ENCODE assay signal across 12 cellular contexts in genomic region chr1:36257375-36257767, GRCh38. TPM values are rescaled to one million over a fixed set of nuclear protein-coding genes. Genes with fewer than 3 reads are reported as not detected.
DNase-seq lines count a peak whose midpoint lies in the region; ATAC-seq and TF ChIP-seq lines count a peak whose summit lies in the region.
"Had no signal": no experiment of that assay in that cellular context is flagged by ENCODE, and none has a peak within 500 bp of the region (broad histone marks: within the 10 kb centered on the region; RNA-seq: fewer than 3 reads in every experiment).

No MANE protein-coding gene starts in this region.

- H3K4me3 ChIP-seq in GM23338 (no peak overlapping the region), adrenal gland (no peak overlapping the region), mucosa of descending colon (no peak overlapping the region)
- H3K4me3 ChIP-seq: thoracic aorta had no signal

- peaks cover 16% of the 10 kb centered on the region for H3K36me3 ChIP-seq in GM23338 (ENCODE audit: insufficient read depth)
- H3K36me3 ChIP-seq in adrenal gland (replicated peaks in 1 of 2): peaks cover 0 to 24% of the 10 kb centered on the region in 2 donors
- peaks cover 3% of the 10 kb centered on the region for H3K36me3 ChIP-seq in mucosa of descending colon (ENCODE audit: low read depth)

- H3K27ac ChIP-seq in GM23338 (ENCODE audit: low read depth): peak overlapping the region; percentile 79
- peak overlapping the region in 3 of 5 donors; percentile 34 to 46 (median 35) for H3K27ac ChIP-seq in adrenal gland
- H3K27ac ChIP-seq: thoracic aorta had no signal

- H3K9me3 ChIP-seq in adrenal gland (replicated peaks in 1 of 3) (no peaks in the 10 kb centered on the region), mucosa of descending colon (no peaks in the 10 kb centered on the region)
- H3K9me3 ChIP-seq: thoracic aorta had no signal

- peaks cover 62% of the 10 kb centered on the region for H4K20me1 ChIP-seq in GM23338 (replicated peaks; ENCODE audit: insufficient read depth)

- H3K4me3 Mint-ChIP-seq in CD14-positive monocyte: no peak overlapping the region
- H3K4me3 Mint-ChIP-seq in GM23338: peak overlapping the region; percentile 0; the same call in 1 of the 3 replicates

- H3K4me1 ChIP-seq in GM23338 (ENCODE audit: insufficient read depth) (peaks cover 6% of the 10 kb centered on the region; the same call in 1 of the 2 replicates), adrenal gland (replicated peaks in 1 of 2) (peaks cover 12 to 50% of the 10 kb centered on the region in 2 donors), mucosa of descending colon (ENCODE audit: low read depth) (peaks cover 23% of the 10 kb centered on the region)

- peaks cover 0 to 2% (median 0%) of the 10 kb centered on the region in 7 donors for H3K9me3 Mint-ChIP-seq in CD14-positive monocyte
- H3K9me3 Mint-ChIP-seq in GM23338: no peaks in the 10 kb centered on the region

- TF ChIP-seq CTCF in CD14-positive monocyte (IDR thresholded peaks at IDR 0.05) (no peak), GM23338 (conservative IDR thresholded peaks at IDR 0.05; ENCODE audit: low read depth in 2 of 2) (no peak), adrenal gland (IDR thresholded peaks at IDR 0.05) (no peak), mucosa of descending colon (IDR thresholded peaks at IDR 0.05) (no peak)

- no peak for TF ChIP-seq POLR2A in adrenal gland (IDR thresholded peaks at IDR 0.05)

- H3K27me3 Mint-ChIP-seq in CD14-positive monocyte (ENCODE audit: low read depth in 3 of 3) (no peaks in the 10 kb centered on the region), GM23338 (ENCODE audit: insufficient read depth, low read depth, poor library complexity) (peaks cover 5% of the 10 kb centered on the region)

- H3K27ac Mint-ChIP-seq in CD14-positive monocyte (peak overlapping the region in 4 of 7 donors; percentile 26 to 47 (median 37)), GM23338 (peak overlapping the region; percentile 83)

- H3K36me3 Mint-ChIP-seq in CD14-positive monocyte (peaks cover 43 to 63% of the 10 kb centered on the region in 2 donors), GM23338 (ENCODE audit: low read depth) (peaks cover 33% of the 10 kb centered on the region)

- peak; percentile 53 for ATAC-seq in GM23338
- ATAC-seq in mucosa of descending colon: peak; percentile 29
- no peak for ATAC-seq in GM21723 (IDR thresholded peaks at IDR 0.05; ENCODE audit: unreplicated experiment)
- no peak for ATAC-seq in HG02938 (IDR thresholded peaks at IDR 0.05; ENCODE audit: unreplicated experiment)

- H3K27me3 ChIP-seq in GM23338 (ENCODE audit: insufficient read depth) (no peaks in the 10 kb centered on the region), adrenal gland (no peaks in the 10 kb centered on the region)

- DNase-seq in CD14-positive monocyte (ENCODE audit: low spot score) (no peak), GM23338 (ENCODE audit: low spot score) (peak; percentile 23), adrenal gland (peak in 4 of 7 donors; percentile 29 to 52 (median 46)), mucosa of descending colon (no peak), D341Med (ENCODE audit: low spot score) (no peak)
- no peak for DNase-seq in activated effector memory CD4-positive, alpha-beta T cell treated with Interleukin-2 at 50 U/mL for 16 hours
- DNase-seq: GDM1, NCI-H1436 treated with DMSO at 0.1 percent for 48 hours, SIG-M5 had no signal

- 68 to 85% (median 81%) methylated on average over 2 of the region's 2 CpGs for WGBS in adrenal gland, 4 donors

- H3F3A ChIP-seq in GM23338 (replicated peaks; ENCODE audit: low read depth): no peaks in the 10 kb centered on the region; the same call in 1 of the 2 replicates

- H3K4me2 ChIP-seq in GM23338: peak overlapping the region; percentile 42; the same call in 1 of the 2 replicates

- H3K79me2 ChIP-seq in GM23338 (replicated peaks; ENCODE audit: insufficient read depth): peaks cover 98% of the 10 kb centered on the region

- H3K9me2 ChIP-seq in GM23338 (ENCODE audit: insufficient read depth): no peaks in the 10 kb centered on the region

- H3K4me1 Mint-ChIP-seq in CD14-positive monocyte: no peaks in the 10 kb centered on the region
- H3K4me1 Mint-ChIP-seq in GM23338: peaks cover 22% of the 10 kb centered on the region

- H2AFZ ChIP-seq in GM23338: no peak overlapping the region

- intact Hi-C loops in CD14-positive monocyte (cut with micrococcal nuclease) (no loop called here), adrenal gland (cut with DNase I) (no loop called here), mucosa of descending colon (cut with DNase I, micrococcal nuclease) (no loop called here)

TF ChIP-seq in GM23338, 12 proteins besides CTCF, POLR2A, EP300 and RAD21:
- TF ChIP-seq, protein P1, sequence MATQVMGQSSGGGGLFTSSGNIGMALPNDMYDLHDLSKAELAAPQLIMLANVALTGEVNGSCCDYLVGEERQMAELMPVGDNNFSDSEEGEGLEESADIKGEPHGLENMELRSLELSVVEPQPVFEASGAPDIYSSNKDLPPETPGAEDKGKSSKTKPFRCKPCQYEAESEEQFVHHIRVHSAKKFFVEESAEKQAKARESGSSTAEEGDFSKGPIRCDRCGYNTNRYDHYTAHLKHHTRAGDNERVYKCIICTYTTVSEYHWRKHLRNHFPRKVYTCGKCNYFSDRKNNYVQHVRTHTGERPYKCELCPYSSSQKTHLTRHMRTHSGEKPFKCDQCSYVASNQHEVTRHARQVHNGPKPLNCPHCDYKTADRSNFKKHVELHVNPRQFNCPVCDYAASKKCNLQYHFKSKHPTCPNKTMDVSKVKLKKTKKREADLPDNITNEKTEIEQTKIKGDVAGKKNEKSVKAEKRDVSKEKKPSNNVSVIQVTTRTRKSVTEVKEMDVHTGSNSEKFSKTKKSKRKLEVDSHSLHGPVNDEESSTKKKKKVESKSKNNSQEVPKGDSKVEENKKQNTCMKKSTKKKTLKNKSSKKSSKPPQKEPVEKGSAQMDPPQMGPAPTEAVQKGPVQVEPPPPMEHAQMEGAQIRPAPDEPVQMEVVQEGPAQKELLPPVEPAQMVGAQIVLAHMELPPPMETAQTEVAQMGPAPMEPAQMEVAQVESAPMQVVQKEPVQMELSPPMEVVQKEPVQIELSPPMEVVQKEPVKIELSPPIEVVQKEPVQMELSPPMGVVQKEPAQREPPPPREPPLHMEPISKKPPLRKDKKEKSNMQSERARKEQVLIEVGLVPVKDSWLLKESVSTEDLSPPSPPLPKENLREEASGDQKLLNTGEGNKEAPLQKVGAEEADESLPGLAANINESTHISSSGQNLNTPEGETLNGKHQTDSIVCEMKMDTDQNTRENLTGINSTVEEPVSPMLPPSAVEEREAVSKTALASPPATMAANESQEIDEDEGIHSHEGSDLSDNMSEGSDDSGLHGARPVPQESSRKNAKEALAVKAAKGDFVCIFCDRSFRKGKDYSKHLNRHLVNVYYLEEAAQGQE (IDR thresholded peaks at IDR 0.05; ENCODE audit: unreplicated experiment): no peak
- TF ChIP-seq JUNB (IDR thresholded peaks at IDR 0.05; ENCODE audit: unreplicated experiment): no peak
- no peak for TF ChIP-seq ZNF331 (CRISPR knock-in tag; IDR thresholded peaks at IDR 0.05; ENCODE audit: low read depth)
- TF ChIP-seq CREB1 (CRISPR knock-in tag; IDR thresholded peaks at IDR 0.05; ENCODE audit: low read depth): no peak
- TF ChIP-seq STAT1 (IDR thresholded peaks at IDR 0.05; ENCODE audit: unreplicated experiment): no peak

RNA-seq across cellular contexts. Expression of gene THRAP3, which starts 33.1 kb away (rescaled TPM):
- polyA plus RNA-seq in CD14-positive monocyte (10 to 100 TPM; 35.7 to 63.4 TPM), GM23338 (2016; fragmentation: Nextera tagmentation; extraction: Ambion mirVana) (147 and 161 TPM in 2 replicates), adrenal gland (100 to 1,000 TPM in 1 of 3 donors, 10 to 100 TPM in 2; 34.4 to 108 (median 39.6) TPM)
- total RNA-seq in GM23338 (2014; rRNA removed; shearing (Covaris generic)): 127 and 145 TPM in 2 replicates
- total RNA-seq in adrenal gland (100 to 1,000 TPM in 2 of 8 donors, 10 to 100 TPM in 6; 75.1 to 120 (median 87.5) TPM), mucosa of descending colon (100 to 1,000 TPM in 1 of 3 donors, 10 to 100 TPM in 2; 83.0 to 103 (median 85.1) TPM)

RNA-seq across cellular contexts. Expression of gene SH3D21, which starts 48.8 kb away (rescaled TPM):
- not detected for polyA plus RNA-seq in CD14-positive monocyte
- total RNA-seq in GM23338 (2014; rRNA removed; shearing (Covaris generic)): 4.4 and 6.3 TPM in 2 replicates
- 3.1 and 3.7 TPM in 2 replicates for polyA plus RNA-seq in GM23338 (2016; fragmentation: Nextera tagmentation; extraction: Ambion mirVana)
- 1 to 10 TPM in 5 of 8 donors, under 1 TPM in 3; 0.69 to 3.0 (median 1.7) TPM for total RNA-seq in adrenal gland
- polyA plus RNA-seq in adrenal gland: 10 to 100 TPM in 1 of 3 donors, 1 to 10 TPM in 1, under 1 TPM in 1; 0.73 to 18.4 (median 1.8) TPM
- total RNA-seq in mucosa of descending colon: 10 to 100 TPM; 12.3 to 18.0 (median 14.2) TPM

Comparison
In these comparisons a context has a peak if more than half of its experiments do, and no peak if none do; other contexts are left out.
1. DNase-seq: peak in GM23338 (single experiment) and adrenal gland (4 of 7); none in CD14-positive monocyte (single experiment), mucosa of descending colon (0 of 3), activated effector memory CD4-positive, alpha-beta T cell treated with Interleukin-2 at 50 U/mL for 16 hours (single experiment) and D341Med (single experiment).
2. ATAC-seq: peak in GM23338 (single experiment) and mucosa of descending colon (single experiment); none in GM21723 (single experiment) and HG02938 (single experiment).